8 cellular contexts compared by ENCODE assay signal in the genomic region with DNA sequence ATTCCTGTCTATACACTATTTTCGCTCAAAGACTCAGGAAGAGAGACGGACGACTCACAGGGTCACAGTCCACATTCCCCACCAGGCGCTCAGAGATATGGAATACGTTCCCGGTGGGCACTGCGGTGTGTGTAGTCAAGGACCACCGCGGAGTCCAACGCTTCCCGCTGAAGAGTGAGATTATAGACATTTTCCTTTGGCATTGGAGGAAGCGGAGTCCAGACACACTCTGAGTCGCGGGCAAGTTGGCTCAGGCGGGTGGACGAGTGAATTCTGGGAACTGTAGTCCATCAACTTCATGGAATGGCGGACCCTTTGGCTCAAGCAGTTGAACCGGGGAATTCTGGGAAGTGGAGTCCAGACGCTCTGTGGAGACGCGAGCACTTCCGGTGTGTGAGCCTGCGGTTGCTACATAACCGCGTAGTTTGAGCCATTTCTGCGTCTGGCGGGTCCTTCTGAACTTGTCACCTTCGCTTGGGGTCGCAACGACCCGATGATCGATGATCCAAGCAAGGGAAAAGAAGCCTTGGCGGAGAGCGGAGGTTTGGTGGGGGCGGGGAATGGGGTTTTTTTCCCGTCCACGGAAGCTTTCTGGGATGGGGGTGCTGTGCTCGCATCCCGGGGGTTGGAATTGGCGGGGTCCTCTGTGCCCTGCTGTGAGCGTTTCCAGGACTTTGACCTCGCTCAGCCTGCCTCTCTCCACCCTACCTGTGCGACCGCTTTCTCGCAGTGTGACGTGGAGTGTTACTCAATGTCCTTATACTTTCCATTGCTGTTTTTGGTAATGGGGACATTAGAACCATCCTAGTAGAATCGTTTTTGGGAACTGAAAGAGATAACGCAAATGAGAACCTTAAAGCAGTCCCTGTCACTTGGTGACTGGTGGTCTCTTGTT. TPM values are rescaled to one million over a fixed set of nuclear protein-coding genes. Genes with fewer than 3 reads are reported as not detected.
DNase-seq lines count a peak whose midpoint lies in the region; ATAC-seq and TF ChIP-seq lines count a peak whose summit lies in the region.

A gene (plus strand): TSS at position 392 of the 895 bp plus-strand sequence. CDS start 4,122 bp downstream, outside the sequence.

- peak within 1 kb of the TSS; percentile 62 to 92 (median 84) for H3K4me3 ChIP-seq in spleen

- H3K9me3 Mint-ChIP-seq in activated B cell treated with CpG ODN at 0.5 μM for 24 hours = peaks cover 21% of the 10 kb centered on the region

- intact Hi-C loops in activated B cell treated with CpG ODN at 0.5 μM for 24 hours (cut with micrococcal nuclease) = loop anchor here (1.0 to 5.0 kb wide), 12 partner anchors 22 to 499 kb away; a partner anchor contains a TSS
- intact Hi-C loops in spleen (cut with DNase I; ENCODE audit: low total_unique reads) = loop anchor here (10.0 kb wide), 1 partner anchor 92 kb away; a partner anchor contains a TSS

- peak within 1 kb of the TSS; percentile 99 for H3K4me3 Mint-ChIP-seq in activated B cell treated with CpG ODN at 0.5 μM for 24 hours

- H3K27ac Mint-ChIP-seq in activated B cell treated with CpG ODN at 0.5 μM for 24 hours = peak within 1 kb of the TSS; percentile 93

- H3K9me3 ChIP-seq in spleen = peaks cover 0 to 56% (median 45%) of the 10 kb centered on the region in 8 donors

- no peaks in the 10 kb centered on the region for H3K27me3 ChIP-seq in spleen (replicated peaks in 1 of 7)

- H3K36me3 Mint-ChIP-seq in activated B cell treated with CpG ODN at 0.5 μM for 24 hours (ENCODE audit: low read depth) = peaks cover 38% of the 10 kb centered on the region

- peak within 1 kb of the TSS; percentile 74 to 92 (median 82) for H3K27ac ChIP-seq in spleen

- H3K36me3 ChIP-seq in spleen = peaks cover 0 to 30% (median 16%) of the 10 kb centered on the region in 6 donors

- DNase-seq in AG08396 (ENCODE audit: low spot score) (peak; percentile 90), NCI-H2196 treated with DMSO at 0.1 percent for 48 hours (lab: John Stamatoyannopoulos, UW; ENCODE audit: unreplicated experiment) (peak; percentile 89), activated B cell treated with CpG ODN at 0.5 μM for 24 hours (peak; percentile 63), inferior parietal cortex (ENCODE audit: extremely low spot score) (peak; percentile 99), spleen (peak; percentile 95)
- DNase-seq in central memory CD4-positive, alpha-beta T cell = peak; percentile 83

- no peaks in the 10 kb centered on the region for H3K27me3 Mint-ChIP-seq in activated B cell treated with CpG ODN at 0.5 μM for 24 hours

- peaks cover 17% of the 10 kb centered on the region for H3K4me1 Mint-ChIP-seq in activated B cell treated with CpG ODN at 0.5 μM for 24 hours

- H3K4me1 ChIP-seq in spleen = peaks cover 8 to 42% (median 20%) of the 10 kb centered on the region in 6 donors

- no peak for TF ChIP-seq CTCF in activated B cell treated with CpG ODN at 0.5 μM for 24 hours (IDR thresholded peaks at IDR 0.05)
- TF ChIP-seq CTCF in spleen (IDR thresholded peaks at IDR 0.05 in 8 of 11, conservative IDR thresholded peaks at IDR 0.05 in 3 of 11) = no peak

- 0 to 1% (median 1%) methylated on average over 37 to 48 of the region's 48 CpGs for WGBS in spleen, 5 donors

- peak; percentile 90 for ATAC-seq in GM18907 (IDR thresholded peaks at IDR 0.05; ENCODE audit: unreplicated experiment)
- peak; percentile 88 for ATAC-seq in HG03139 (IDR thresholded peaks at IDR 0.05; ENCODE audit: unreplicated experiment)
- peak; percentile 94 for ATAC-seq in activated B cell treated with CpG ODN at 0.5 μM for 24 hours (ENCODE audit: low read depth)

- TF ChIP-seq POLR2A in spleen (IDR thresholded peaks at IDR 0.05) = no peak

- CTCF ChIA-PET in activated B cell treated with CpG ODN at 0.5 μM for 24 hours (lab: Charles Lee) = interaction anchor here (0.8 kb wide), 1 partner anchor 92 kb away, joined by 3 read pairs; no protein-coding TSS in a partner anchor

- POLR2A ChIA-PET in activated B cell treated with CpG ODN at 0.5 μM for 24 hours (lab: Charles Lee) = interaction anchor here (0.8 to 2.6 kb wide), 6 partner anchors 52 to 210 kb away, joined by 3 to 10 read pairs (median 3); a partner anchor contains a TSS

RNA-seq across cellular contexts. Expression of the gene that starts here (rescaled TPM):
- total RNA-seq in activated B cell treated with CpG ODN at 0.5 μM for 24 hours (12.1 and 15.0 TPM in 2 replicates), spleen (10 to 100 TPM in 2 of 7 donors, 1 to 10 TPM in 5; 7.9 to 15.2 (median 8.9) TPM)
- polyA plus RNA-seq in spleen = 1 to 10 TPM; 2.4 to 3.0 (median 2.7) TPM

Comparison
In these comparisons a context has a peak if more than half of its experiments do, and no peak if none do; other contexts are left out.
1. Peak in every context shown above with its lines: DNase-seq, ATAC-seq, H3K4me3 ChIP-seq and H3K27ac ChIP-seq.